Comparison of ENCODE assay signal across 22 cellular contexts in genomic region chr7:99002146-99002826, GRCh38.
DNase-seq lines count a peak whose midpoint lies in the region; ATAC-seq, FAIRE-seq and TF ChIP-seq lines count a peak whose summit lies in the region.
"Had no signal": no experiment of that assay in that cellular context is flagged by ENCODE, and none has a peak within 500 bp of the region (broad histone marks: within the 10 kb centered on the region; RNA-seq: fewer than 3 reads in every experiment).

No MANE protein-coding gene starts in this region.

- H3K27ac ChIP-seq in BLaER1 treated with 17β-estradiol and CSF1 and Interleukin-3, amounts not matched to agents 10 nM and 100 nM: peak overlapping the region in 8 of 11 experiments; percentile 62 to 80 (median 74); a peak in 13 of 22 replicates
- H3K27ac ChIP-seq: epithelial cell of prostate, SJCRH30, stomach had no signal

- no peak for FAIRE-seq in GM12891 (lab: Jason Lieb, UNC)
- FAIRE-seq: HTR-8/SVneo had no signal

- H3K9me3 ChIP-seq in BLaER1 treated with 17β-estradiol and CSF1 and Interleukin-3, amounts not matched to agents 10 nM and 100 nM (replicated peaks in 1 of 11): no peaks in the 10 kb centered on the region
- H3K9me3 ChIP-seq: SJCRH30, stomach had no signal

- peak overlapping the region in 10 of 11 experiments; percentile 46 to 80 (median 67); a peak in 19 of 22 replicates for H3K4me2 ChIP-seq in BLaER1 treated with 17β-estradiol and CSF1 and Interleukin-3, amounts not matched to agents 10 nM and 100 nM

- DNase-seq in GM12891 (ENCODE audit: insufficient read length, low spot score) (no peak), choroid plexus epithelial cell (ENCODE audit: low read depth) (peak; percentile 21), osteocyte (ENCODE audit: extremely low spot score, unreplicated experiment) (peak; percentile 59), SIG-M5 (lab: John Stamatoyannopoulos, UW) (no peak), foreskin melanocyte (no peak)
- DNase-seq: central memory CD4-positive, alpha-beta T cell; DMS79; H9; Karpas-422; NCI-H2029; NCI-H226; SJCRH30; stimulated activated CD4-positive, alpha-beta T cell treated with anti-CD3 and anti-CD28 coated beads, Interleukin-2, amount 100 ng/mL, for 24 hours; stomach; T-helper 1 cell had no signal

- H3K4me3 Mint-ChIP-seq in osteocyte (ENCODE audit: unreplicated experiment): no peak overlapping the region
- H3K4me3 Mint-ChIP-seq: H9, type B pancreatic cell had no signal

- no peak overlapping the region for H3K27ac Mint-ChIP-seq in osteocyte (ENCODE audit: unreplicated experiment)
- H3K27ac Mint-ChIP-seq: type B pancreatic cell had no signal

- ATAC-seq in GM19463 (IDR thresholded peaks at IDR 0.05; ENCODE audit: unreplicated experiment): no peak

- H3K9me3 Mint-ChIP-seq in osteocyte (ENCODE audit: unreplicated experiment): no peaks in the 10 kb centered on the region
- H3K9me3 Mint-ChIP-seq: H9, type B pancreatic cell had no signal

- TF ChIP-seq CTCF in choroid plexus epithelial cell (conservative IDR thresholded peaks at IDR 0.05; ENCODE audit: low read depth, low read length): no peak
- no peak for TF ChIP-seq CTCF in osteocyte (IDR thresholded peaks at IDR 0.05)

- H3K4me1 Mint-ChIP-seq in osteocyte (ENCODE audit: unreplicated experiment): peaks cover 5% of the 10 kb centered on the region
- H3K4me1 Mint-ChIP-seq: H9 had no signal

- H3K27me3 ChIP-seq in BLaER1 treated with 17β-estradiol and CSF1 and Interleukin-3, amounts not matched to agents 10 nM and 100 nM: no peaks in the 10 kb centered on the region
- H3K27me3 ChIP-seq: dorsolateral prefrontal cortex, SJCRH30, stomach had no signal

- no peak overlapping the region for H3K4me3 ChIP-seq in BLaER1 treated with 17β-estradiol and CSF1 and Interleukin-3, amounts not matched to agents 10 nM and 100 nM
- no peak overlapping the region for H3K4me3 ChIP-seq in choroid plexus epithelial cell (ENCODE audit: low read depth, low read length)
- H3K4me3 ChIP-seq: dorsolateral prefrontal cortex, SJCRH30, skin epidermis, stomach had no signal

- no peak for TF ChIP-seq POLR2A in GM12891 (IDR thresholded peaks at IDR 0.05; ENCODE audit: low read depth, low read length)

- peak overlapping the region in 5 of 11 experiments; percentile 12 to 57 (median 52); a peak in 2 of 22 replicates for H3K9ac ChIP-seq in BLaER1 treated with 17β-estradiol and CSF1 and Interleukin-3, amounts not matched to agents 10 nM and 100 nM

- H4K20me1 ChIP-seq in BLaER1 treated with 17β-estradiol and CSF1 and Interleukin-3, amounts not matched to agents 10 nM and 100 nM: peaks cover 0 to 57% (median 19%) of the 10 kb centered on the region in 11 experiments; a peak in 12 of 22 replicates

- H3K27me3 Mint-ChIP-seq in osteocyte (ENCODE audit: unreplicated experiment): no peaks in the 10 kb centered on the region
- H3K27me3 Mint-ChIP-seq: type B pancreatic cell had no signal

- peaks cover 36% of the 10 kb centered on the region for H3K36me3 Mint-ChIP-seq in osteocyte (ENCODE audit: unreplicated experiment)

- H3K36me3 ChIP-seq in BLaER1 treated with 17β-estradiol and CSF1 and Interleukin-3, amounts not matched to agents 10 nM and 100 nM: peaks cover 79 to 98% (median 91%) of the 10 kb centered on the region in 11 experiments

- peaks cover 28 to 45% (median 40%) of the 10 kb centered on the region in 10 experiments for H3K4me1 ChIP-seq in BLaER1 treated with 17β-estradiol and CSF1 and Interleukin-3, amounts not matched to agents 10 nM and 100 nM
- H3K4me1 ChIP-seq: SJCRH30, stomach had no signal

TF ChIP-seq in GM12891, 5 proteins besides CTCF, POLR2A, EP300 and RAD21:
- TF ChIP-seq TAF1 (IDR thresholded peaks at IDR 0.05; ENCODE audit: low read depth, low read length): no peak
- no peak for TF ChIP-seq POLR2AphosphoS5 (IDR thresholded peaks at IDR 0.05; ENCODE audit: low read depth, low read length)
- 0 out of 2 replicates have a peak, but pooled peaks have one; percentile 17 for TF ChIP-seq POU2F2 (IDR thresholded peaks at IDR 0.05; ENCODE audit: low read depth, low read length)

Comparison
In these comparisons a context has a peak if more than half of its experiments do, and no peak if none do; other contexts are left out.
1. DNase-seq: peak in choroid plexus epithelial cell (single experiment) and osteocyte (single experiment); none in GM12891 (single experiment), SIG-M5 (single experiment) and foreskin melanocyte (single experiment).